ENCODE assay signal across 23 cellular contexts in the genomic region with DNA sequence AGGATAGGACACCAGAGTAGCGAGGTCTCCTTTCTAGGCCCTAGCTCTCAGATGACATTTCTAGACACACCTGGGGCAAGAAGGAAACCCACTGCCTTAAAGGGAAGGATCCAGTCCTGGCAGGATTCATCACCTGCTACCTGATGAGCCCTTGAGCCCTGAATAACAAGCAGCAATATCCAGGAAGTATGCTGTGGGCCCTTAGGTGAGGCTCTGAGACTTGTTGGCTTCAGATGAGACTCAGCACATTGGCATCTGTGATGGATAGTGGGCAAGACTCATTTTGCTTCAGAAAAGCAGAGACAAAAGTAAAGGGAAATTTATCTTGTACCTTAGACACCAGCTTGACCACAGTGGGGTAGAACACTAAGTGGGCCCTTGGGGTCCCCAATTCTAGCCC.
DNase-seq lines count a peak whose midpoint lies in the region; ATAC-seq and TF ChIP-seq lines count a peak whose summit lies in the region.
"Had no signal": no experiment of that assay in that cellular context is flagged by ENCODE, and none has a peak within 500 bp of the region (broad histone marks: within the 10 kb centered on the region; RNA-seq: fewer than 3 reads in every experiment).

No MANE protein-coding gene starts in this region.

- 0 out of 2 replicates have a peak overlapping the region, but pooled peaks have one; percentile 15 for H3K14ac ChIP-seq in IMR-90 (replicated peaks; ENCODE audit: low read depth, low read length)

- TF ChIP-seq RAD21 in IMR-90 (IDR thresholded peaks at IDR 0.05; ENCODE audit: low read length): no peak

- in situ Hi-C loops in IMR-90 (cut with MboI; ENCODE audit: low sequenced_read_pairs): no loop called here

- no peak overlapping the region for H4K91ac ChIP-seq in IMR-90 (ENCODE audit: insufficient read depth, low read depth, low read length)

- DNase-seq in IMR-90 (no peak), RWPE2 (ENCODE audit: low spot score) (no peak), epithelial cell of esophagus (ENCODE audit: low read depth) (peak; percentile 47), kidney tubule cell (ENCODE audit: low spot score) (peak; percentile 4), mesenteric fat pad (ENCODE audit: low spot score) (no peak), iPS-NIHi11 (ENCODE audit: low spot score) (no peak)
- DNase-seq: AML-193; CD4-positive, alpha-beta T cell; CD8-positive, alpha-beta memory T cell; COR-L47; DMS 273 treated with DMSO at 0.1 percent for 48 hours; DMS153; DMS53; DMS79; DND-41; EL; GDM1 had no signal

- no peak overlapping the region for H2AK9ac ChIP-seq in IMR-90 (replicated peaks; ENCODE audit: low read depth, low read length, poor library complexity)

- H2BK5ac ChIP-seq in IMR-90 (ENCODE audit: low read depth, low read length, poor library complexity, severe bottlenecking): no peak overlapping the region

- peak overlapping the region; percentile 9; the same call in 1 of the 2 replicates for H2AK5ac ChIP-seq in IMR-90 (ENCODE audit: low read depth, low read length)

- no peaks in the 10 kb centered on the region for H3K79me1 ChIP-seq in IMR-90 (ENCODE audit: low read depth in 1 of 2, low read length in 2 of 2)

- H3K9me3 ChIP-seq in IMR-90 (ENCODE audit: control insufficient read depth, insufficient read depth, low read length) (no peaks in the 10 kb centered on the region), RWPE2 (ENCODE audit: severe bottlenecking) (no peaks in the 10 kb centered on the region)
- H3K9me3 ChIP-seq: A549 had no signal

- H4K8ac ChIP-seq in IMR-90 (ENCODE audit: low read depth in 2 of 2, low read length in 2 of 2): no peak overlapping the region

- no peaks in the 10 kb centered on the region for H4K20me1 ChIP-seq in IMR-90 (ENCODE audit: insufficient read depth, low read length)
- H4K20me1 ChIP-seq: BLaER1 treated with 17β-estradiol and CSF1 and Interleukin-3, amounts not matched to agents 10 nM and 100 nM had no signal

- 80% methylated on average over 1 of the region's 1 CpG; no CpG with 5 or more reads in 1 of the 2 experiments for WGBS in IMR-90 (ENCODE audit: extremely low coverage in 2 of 2, insufficient read length in 1 of 2), 2 experiments

- H2BK120ac ChIP-seq in IMR-90 (ENCODE audit: low read depth, low read length): 0 out of 2 replicates have a peak overlapping the region, but pooled peaks have one; percentile 12

- no peak overlapping the region for H3K56ac ChIP-seq in IMR-90 (ENCODE audit: extremely low read depth, insufficient read depth, low read length)

- no peaks in the 10 kb centered on the region for H3K9me1 ChIP-seq in IMR-90 (ENCODE audit: insufficient read depth, low read length)

- H3K18ac ChIP-seq in IMR-90 (ENCODE audit: low read depth, low read length): no peak overlapping the region

- no peak overlapping the region for H2BK20ac ChIP-seq in IMR-90 (ENCODE audit: low read depth, low read length)

- dilution Hi-C loops in IMR-90 (cut with HindIII; ENCODE audit: low sequenced_read_pairs, unreplicated experiment): no loop called here

- H3K4me1 ChIP-seq in IMR-90 (ENCODE audit: control insufficient read depth, insufficient read depth, low read length) (peaks cover 3% of the 10 kb centered on the region; the same call in 1 of the 2 replicates), RWPE2 (ENCODE audit: insufficient read depth, poor library complexity, severe bottlenecking) (no peaks in the 10 kb centered on the region)
- H3K4me1 ChIP-seq: A549 had no signal

- CTCF ChIA-PET in IMR-90 (lab: Yijun Ruan, JAX): no interaction called here

- POLR2A ChIA-PET in IMR-90 (lab: Charles Lee; ENCODE audit: unreplicated experiment): no interaction called here

- no peak overlapping the region for H4K5ac ChIP-seq in IMR-90 (ENCODE audit: low read depth, low read length)

- no peak for TF ChIP-seq POLR2A in IMR-90 (IDR thresholded peaks at IDR 0.05; ENCODE audit: low read depth, low read length)

- H3K4ac ChIP-seq in IMR-90 (ENCODE audit: low read depth, low read length): no peak overlapping the region

- H3K4me2 ChIP-seq in IMR-90 (ENCODE audit: low read depth, low read length): no peak overlapping the region
- H3K4me2 ChIP-seq: A549 had no signal

- H3K4me3 ChIP-seq in IMR-90 (ENCODE audit: insufficient read depth, low read depth, low read length) (no peak overlapping the region), RWPE2 (ENCODE audit: severe bottlenecking) (no peak overlapping the region), epithelial cell of esophagus (ENCODE audit: low read length) (no peak overlapping the region)
- H3K4me3 ChIP-seq: A549; BLaER1 treated with 17β-estradiol and CSF1 and Interleukin-3, amounts not matched to agents 10 nM and 100 nM; GM12878 had no signal

- no peak overlapping the region for H2AFZ ChIP-seq in IMR-90 (replicated peaks; ENCODE audit: low read length, poor library complexity)

- no peaks in the 10 kb centered on the region for H3K36me3 ChIP-seq in IMR-90 (ENCODE audit: control insufficient read depth, insufficient read depth, low read length)
- H3K36me3 ChIP-seq in RWPE2 (ENCODE audit: low read depth): no peaks in the 10 kb centered on the region
- H3K36me3 ChIP-seq: BLaER1 treated with 17β-estradiol and CSF1 and Interleukin-3, amounts not matched to agents 10 nM and 100 nM had no signal

- H2BK15ac ChIP-seq in IMR-90 (ENCODE audit: low read depth, low read length): no peak overlapping the region

- TF ChIP-seq CTCF in IMR-90 (conservative IDR thresholded peaks at IDR 0.05; ENCODE audit: low read depth, low read length): no peak
- no peak for TF ChIP-seq CTCF in RWPE2 (IDR thresholded peaks at IDR 0.05; ENCODE audit: poor library complexity, severe bottlenecking)
- TF ChIP-seq CTCF in epithelial cell of esophagus (IDR thresholded peaks at IDR 0.05; ENCODE audit: insufficient read depth, low read depth, low read length, missing control alignments): no peak

- H3K27me3 ChIP-seq in IMR-90 (ENCODE audit: control insufficient read depth, insufficient read depth, low read length): no peaks in the 10 kb centered on the region
- no peaks in the 10 kb centered on the region for H3K27me3 ChIP-seq in RWPE2 (ENCODE audit: insufficient read depth, poor library complexity, severe bottlenecking)
- H3K27me3 ChIP-seq: BLaER1 treated with 17β-estradiol and CSF1 and Interleukin-3, amounts not matched to agents 10 nM and 100 nM had no signal

- H3K9ac ChIP-seq in IMR-90 (ENCODE audit: low read depth, low read length): no peak overlapping the region
- H3K9ac ChIP-seq: BLaER1 treated with 17β-estradiol and CSF1 and Interleukin-3, amounts not matched to agents 10 nM and 100 nM had no signal

- intact Hi-C loops in IMR-90 (cut with micrococcal nuclease): no loop called here

- H3K23ac ChIP-seq in IMR-90 (ENCODE audit: low read depth, low read length): no peak overlapping the region

- ATAC-seq in IMR-90 (ENCODE audit: low read depth) (no peak), RWPE2 (ENCODE audit: low read depth) (peak; percentile 48; the same call in 1 of the 3 replicates), HG03196 (IDR thresholded peaks at IDR 0.05; ENCODE audit: unreplicated experiment) (no peak)
- ATAC-seq: A549 had no signal

- BruUV-seq in IMR-90 (replicated peaks; lab: Mats Ljungman, UMichigan): no TSS peak

- H3K27ac ChIP-seq in IMR-90 (ENCODE audit: insufficient read depth, low read length) (no peak overlapping the region), RWPE2 (ENCODE audit: poor library complexity, severe bottlenecking) (no peak overlapping the region)
- H3K27ac ChIP-seq: 22Rv1; A549; BLaER1 treated with 17β-estradiol and CSF1 and Interleukin-3, amounts not matched to agents 10 nM and 100 nM; C4-2B had no signal

TF ChIP-seq in IMR-90, 13 proteins besides CTCF, POLR2A, EP300 and RAD21:
- TF ChIP-seq NFE2L2 (IDR thresholded peaks at IDR 0.05; ENCODE audit: low read depth, low read length) (no peak), CEBPB (IDR thresholded peaks at IDR 0.05; ENCODE audit: low read depth, low read length) (no peak), FOS (IDR thresholded peaks at IDR 0.05; ENCODE audit: low read depth, low read length) (no peak), MAZ (IDR thresholded peaks at IDR 0.05; ENCODE audit: borderline replicate concordance, low read depth, low read length) (no peak), MAFK (IDR thresholded peaks at IDR 0.05; ENCODE audit: low read depth, low read length) (no peak), RFX5 (IDR thresholded peaks at IDR 0.05; ENCODE audit: low read depth, low read length) (no peak)
- TF ChIP-seq, protein P1, sequence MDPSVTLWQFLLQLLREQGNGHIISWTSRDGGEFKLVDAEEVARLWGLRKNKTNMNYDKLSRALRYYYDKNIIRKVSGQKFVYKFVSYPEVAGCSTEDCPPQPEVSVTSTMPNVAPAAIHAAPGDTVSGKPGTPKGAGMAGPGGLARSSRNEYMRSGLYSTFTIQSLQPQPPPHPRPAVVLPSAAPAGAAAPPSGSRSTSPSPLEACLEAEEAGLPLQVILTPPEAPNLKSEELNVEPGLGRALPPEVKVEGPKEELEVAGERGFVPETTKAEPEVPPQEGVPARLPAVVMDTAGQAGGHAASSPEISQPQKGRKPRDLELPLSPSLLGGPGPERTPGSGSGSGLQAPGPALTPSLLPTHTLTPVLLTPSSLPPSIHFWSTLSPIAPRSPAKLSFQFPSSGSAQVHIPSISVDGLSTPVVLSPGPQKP (IDR thresholded peaks at IDR 0.05; ENCODE audit: borderline replicate concordance, low read depth, low read length): no peak
TF ChIP-seq in IMR-90: peak in this region for 0.

Comparison
In these comparisons a context has a peak if more than half of its experiments do, and no peak if none do; other contexts are left out.
1. DNase-seq: peak in epithelial cell of esophagus (single experiment) and kidney tubule cell (single experiment); none in IMR-90 (single experiment), RWPE2 (single experiment), mesenteric fat pad (single experiment) and iPS-NIHi11 (single experiment).